In genomic region chr13:54287062-54287764, GRCh38 we compare ENCODE assay signal across 19 cellular contexts.
"Had no signal": no experiment of that assay in that cellular context is flagged by ENCODE, and none has a peak within 500 bp of the region (broad histone marks: within the 10 kb centered on the region; RNA-seq: fewer than 3 reads in every experiment).

No MANE protein-coding gene starts in this region.

- DNase-seq: activated CD4-positive, alpha-beta memory T cell treated with anti-CD3 and anti-CD28 coated beads, Interleukin-2, amount 10 ng/mL, durations not matched to agents 7 days and 5 days; activated CD4-positive, alpha-beta T cell treated with anti-CD3 and anti-CD28 coated beads for 36 hours; activated CD4-positive, alpha-beta T cell treated with anti-CD3 and anti-CD28 coated beads, Interleukin-2, amount 50 U/mL, for 1 hour; activated gamma-delta T cell; activated naive CD4-positive, alpha-beta T cell treated with anti-CD3 and anti-CD28 coated beads for 36 hours; activated T-cell treated with anti-CD3 and anti-CD28 coated beads for 4 hours; activated T-cell treated with anti-CD3 and anti-CD28 coated beads, Interleukin-2, amount 50 U/mL, for 48 hours; amygdala; NCI-H1092; NCI-H1417; NCI-H1930; NCI-H2171; NCI-H2227 treated with DMSO at 0.1 percent for 48 hours; NCI-H446 treated with DMSO at 0.1 percent for 48 hours; NCI-H748 treated with DMSO at 0.1 percent for 48 hours; SIG-M5; T-helper 17 cell; T-helper 9 cell had no signal

- ATAC-seq: activated CD4-positive, alpha-beta T cell treated with anti-CD3 and anti-CD28 coated beads for 36 hours; activated T-helper 17 cell treated with anti-CD3 and anti-CD28 coated beads, Interleukin-2, amount 50 U/mL, for 72 hours; T-helper 17 cell had no signal
